ENCODE assay signal across 8 cellular contexts in the genomic region with DNA sequence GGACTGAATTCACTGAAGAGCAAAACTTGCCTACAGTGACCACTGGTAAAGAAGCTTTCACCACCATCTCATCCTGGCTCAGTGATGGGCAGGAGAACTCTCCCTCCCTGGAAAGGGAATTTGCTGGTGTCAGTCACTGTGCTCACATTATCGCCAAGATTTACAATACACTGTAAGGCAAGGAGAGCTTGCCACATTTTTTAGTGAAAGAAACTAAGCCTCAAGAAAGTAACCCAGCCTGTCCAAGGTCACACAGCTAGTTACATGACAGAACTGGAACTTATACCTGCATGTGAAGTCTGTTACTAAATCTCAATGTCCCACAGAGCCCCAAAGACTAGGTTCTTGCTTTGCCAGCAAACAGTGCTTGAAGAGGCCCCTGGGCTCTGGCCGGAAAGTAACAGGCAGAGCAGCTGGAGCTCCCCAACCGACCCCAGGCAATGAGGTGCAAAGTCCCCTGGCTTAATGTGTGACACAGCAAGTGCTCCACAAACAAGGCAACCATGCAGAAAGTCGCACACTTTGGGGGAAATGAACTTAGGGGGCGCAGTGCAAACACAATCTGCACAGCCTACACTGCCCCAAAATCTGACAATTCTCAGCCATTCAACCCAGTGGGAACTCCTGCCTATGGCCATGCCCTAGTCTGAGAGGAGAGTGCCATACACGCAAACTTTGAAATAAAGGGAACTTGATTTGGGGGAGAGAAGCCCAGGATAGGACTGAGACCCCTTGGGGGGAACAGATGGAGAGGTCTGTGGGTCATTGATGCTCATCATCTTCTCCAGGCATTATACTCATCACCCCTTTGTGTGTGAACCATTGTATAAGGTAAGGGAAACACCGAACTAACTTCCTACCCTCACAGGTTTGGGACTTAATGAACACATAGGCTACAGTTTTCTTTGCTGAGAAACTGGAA. TPM values are rescaled to one million over a fixed set of nuclear protein-coding genes. Genes with fewer than 3 reads are reported as not detected.
DNase-seq lines count a peak whose midpoint lies in the region; ATAC-seq and TF ChIP-seq lines count a peak whose summit lies in the region.

No MANE protein-coding gene starts in this region.

- peaks cover 7% of the 10 kb centered on the region for H3K79me1 ChIP-seq in mesendoderm (ENCODE audit: low read length)

- no peaks in the 10 kb centered on the region for H3K9me3 ChIP-seq in breast epithelium

- H3K27me3 ChIP-seq in breast epithelium (no peaks in the 10 kb centered on the region), mesendoderm (ENCODE audit: insufficient read depth, low read length, poor library complexity) (no peaks in the 10 kb centered on the region)

- peak overlapping the region; percentile 52 for H3K9ac ChIP-seq in mesendoderm (ENCODE audit: low read length)

- H4K8ac ChIP-seq in mesendoderm (ENCODE audit: low read depth, low read length): no peak overlapping the region

- H2BK15ac ChIP-seq in mesendoderm (replicated peaks; ENCODE audit: low read depth): no peak overlapping the region

- intact Hi-C loops in breast epithelium (cut with DNase I; ENCODE audit: low total_unique reads): no loop called here

- DNase-seq in GM10248 (ENCODE audit: extremely low spot score) (peak; percentile 30), NCI-H69 (lab: John Stamatoyannopoulos, UW) (peak; percentile 53), breast epithelium (ENCODE audit: low spot score in 2 of 2) (no peak), mesendoderm (peak; percentile 37), type B pancreatic cell (ENCODE audit: extremely low spot score, unreplicated experiment) (no peak), NCI-H345 (lab: John Stamatoyannopoulos, UW) (no peak)

- H3K36me3 ChIP-seq in breast epithelium: no peaks in the 10 kb centered on the region
- H3K36me3 ChIP-seq in mesendoderm (ENCODE audit: control insufficient read depth, insufficient read depth, low read length): no peaks in the 10 kb centered on the region

- peaks cover 56% of the 10 kb centered on the region for H3K36me3 Mint-ChIP-seq in type B pancreatic cell

- H3K4me3 ChIP-seq in breast epithelium: peak overlapping the region; percentile 63 to 83 (median 73)
- H3K4me3 ChIP-seq in mesendoderm (ENCODE audit: low read length): no peak overlapping the region

- TF ChIP-seq CTCF in GM10248 (IDR thresholded peaks at IDR 0.05; ENCODE audit: control extremely low read depth, extremely low read depth, low read depth, missing control alignments): peak; percentile 29
- no peak for TF ChIP-seq CTCF in breast epithelium (IDR thresholded peaks at IDR 0.05)
- no peak for TF ChIP-seq CTCF in type B pancreatic cell (conservative IDR thresholded peaks at IDR 0.05)

- no peaks in the 10 kb centered on the region for H3K27me3 Mint-ChIP-seq in type B pancreatic cell

- POLR2A ChIA-PET in GM10248 (lab: Yijun Ruan, JAX): no interaction called here

- H3K4me1 Mint-ChIP-seq in type B pancreatic cell (ENCODE audit: unreplicated experiment): peaks cover 65% of the 10 kb centered on the region

- CTCF ChIA-PET in GM10248 (lab: Yijun Ruan, JAX): interaction anchor here (0.8 to 10.9 kb wide), 21 partner anchors 8 to 161 kb away, joined by 3 to 429 read pairs (median 8); a partner anchor contains a TSS

- no peaks in the 10 kb centered on the region for H3K9me3 Mint-ChIP-seq in type B pancreatic cell

- H3K27ac ChIP-seq in breast epithelium: peak overlapping the region; percentile 100
- H3K27ac ChIP-seq in mesendoderm (ENCODE audit: low read depth, low read length): peak overlapping the region; percentile 4

- peak overlapping the region; percentile 81 for H3K23ac ChIP-seq in mesendoderm (ENCODE audit: low read length)

- H3K27ac Mint-ChIP-seq in type B pancreatic cell: peak overlapping the region; percentile 99

- H3K4ac ChIP-seq in mesendoderm (ENCODE audit: low read depth, low read length): peak overlapping the region; percentile 38

- peak overlapping the region; percentile 12 for H2BK5ac ChIP-seq in mesendoderm (ENCODE audit: low read length)

- no peak for TF ChIP-seq POLR2A in breast epithelium (IDR thresholded peaks at IDR 0.05)

- H3K4me1 ChIP-seq in breast epithelium (peaks cover 5 to 34% of the 10 kb centered on the region in 2 donors), mesendoderm (ENCODE audit: control insufficient read depth, low read depth, low read length) (peaks cover 16% of the 10 kb centered on the region)

- peak overlapping the region; percentile 69 for H3K56ac ChIP-seq in mesendoderm (ENCODE audit: low read length)

- H4K5ac ChIP-seq in mesendoderm (ENCODE audit: low read length): no peak overlapping the region

- peak overlapping the region; percentile 92 for H3K4me3 Mint-ChIP-seq in type B pancreatic cell

- WGBS in mesendoderm (ENCODE audit: extremely low coverage, insufficient coverage, low lambda C conversion rate): no CpG with 5 or more reads among the region's 7 CpGs

- H2AK5ac ChIP-seq in mesendoderm (ENCODE audit: low read length): peak overlapping the region; percentile 23

- H3K18ac ChIP-seq in mesendoderm (ENCODE audit: low read length): no peak overlapping the region

- H3K79me2 ChIP-seq in mesendoderm (ENCODE audit: control insufficient read depth, insufficient read depth, low read length): peaks cover 27% of the 10 kb centered on the region

- H3K4me2 ChIP-seq in mesendoderm (ENCODE audit: low read length): peak overlapping the region; percentile 36

- no peak overlapping the region for H2BK120ac ChIP-seq in mesendoderm (ENCODE audit: low read depth, low read length)

- ATAC-seq in HG02763 (IDR thresholded peaks at IDR 0.05; ENCODE audit: unreplicated experiment): no peak
- no peak for ATAC-seq in HG03108 (IDR thresholded peaks at IDR 0.05; ENCODE audit: unreplicated experiment)

RNA-seq across cellular contexts. Expression of a gene that starts 1.9 kb away (rescaled TPM):
- total RNA-seq in breast epithelium (100 to 1,000 TPM in 2 of 3 donors, 10 to 100 TPM in 1; 95.1 to 124 (median 117) TPM), type B pancreatic cell (ENCODE audit: low replicate concordance) (142 and 243 TPM in 2 replicates)
- polyA plus RNA-seq in mesendoderm (2013, experiment 1 of 2): 41.9 TPM
- 43.7 TPM for polyA plus RNA-seq in mesendoderm (2013, experiment 2 of 2)

RNA-seq across cellular contexts. Expression of a gene that starts 18.3 kb away (rescaled TPM):
- total RNA-seq in breast epithelium (1 to 10 TPM in 1 of 3 donors, under 1 TPM in 2; 0.33 to 3.8 (median 0.73) TPM), type B pancreatic cell (ENCODE audit: low replicate concordance) (45.0 and 130 TPM in 2 replicates)
- 119 TPM for polyA plus RNA-seq in mesendoderm (2013, experiment 1 of 2)
- polyA plus RNA-seq in mesendoderm (2013, experiment 2 of 2): 120 TPM

Comparison
In these comparisons a context has a peak if more than half of its experiments do, and no peak if none do; other contexts are left out.
1. DNase-seq: peak in GM10248 (single experiment), NCI-H69 (single experiment) and mesendoderm (single experiment); none in breast epithelium (0 of 2), type B pancreatic cell (single experiment) and NCI-H345 (single experiment).